ENCODE assay signal across 22 cellular contexts in genomic region chr17:77001487-77001886, GRCh38.
"Had no signal": no experiment of that assay in that cellular context is flagged by ENCODE, and none has a peak within 500 bp of the region (broad histone marks: within the 10 kb centered on the region; RNA-seq: fewer than 3 reads in every experiment).

No MANE protein-coding gene starts in this region.

- ATAC-seq: activated naive CD8-positive, alpha-beta T cell treated with anti-CD3 and anti-CD28 coated beads, Interleukin-2, amount 50 U/mL, for 24 hours; heart right ventricle; left colon; right cardiac atrium had no signal

- H3K4me1 ChIP-seq: heart right ventricle, suprapubic skin had no signal

- H3K4me3 Mint-ChIP-seq: activated naive CD8-positive, alpha-beta T cell treated with anti-CD3 and anti-CD28 coated beads, Interleukin-2, amount 50 U/mL, for 24 hours; activated T-helper 1 cell treated with anti-CD3 and anti-CD28 coated beads, Interleukin-12 subunit alpha, Interleukin-12 subunit beta, Interleukin-2, Interleukin-4 antibody, amounts not matched to agents 30 ng/mL and 10 ng/mL and 1 ng/mL, durations not matched to agents 14 hours and 24 hours and 36 hours; mesothelial cell of epicardium had no signal

- H3K4me1 Mint-ChIP-seq: mesothelial cell of epicardium had no signal

- DNase-seq: activated CD4-positive, alpha-beta T cell treated with anti-CD3 and anti-CD28 coated beads, Interleukin-2, amount 50 U/mL, for 1 hour; activated CD4-positive, CD25-positive, alpha-beta regulatory T cell; activated CD8-positive, alpha-beta memory T cell treated with anti-CD3 and anti-CD28 coated beads for 24 hours; activated naive CD4-positive, alpha-beta T cell; activated naive CD8-positive, alpha-beta T cell treated with anti-CD3 and anti-CD28 coated beads, Interleukin-2, amount 50 U/mL, for 24 hours; aorta; heart right ventricle; left colon; right cardiac atrium; small intestine; stimulated activated CD4-positive, alpha-beta T cell treated with anti-CD3 and anti-CD28 coated beads, Interleukin-4, amount 100 ng/mL, for 4 hours; stimulated activated CD8-positive, alpha-beta memory T cell treated with anti-CD3 and anti-CD28 coated beads, Interleukin-4, amount 100 ng/mL, for 48 hours; stimulated activated naive CD4-positive, alpha-beta T cell treated with Interleukin-2 at 50 U/mL for 16 hours had no signal

- H3K36me3 Mint-ChIP-seq: mesothelial cell of epicardium had no signal

- H3K4me3 ChIP-seq: heart right ventricle, lung, suprapubic skin had no signal

- H3K9me3 Mint-ChIP-seq: activated naive CD8-positive, alpha-beta T cell treated with anti-CD3 and anti-CD28 coated beads, Interleukin-2, amount 50 U/mL, for 24 hours; activated T-helper 1 cell treated with anti-CD3 and anti-CD28 coated beads, Interleukin-12 subunit alpha, Interleukin-12 subunit beta, Interleukin-2, Interleukin-4 antibody, amounts not matched to agents 30 ng/mL and 10 ng/mL and 1 ng/mL, durations not matched to agents 14 hours and 24 hours and 36 hours; mesothelial cell of epicardium had no signal

- H3K27ac Mint-ChIP-seq: activated naive CD8-positive, alpha-beta T cell treated with anti-CD3 and anti-CD28 coated beads, Interleukin-2, amount 50 U/mL, for 24 hours; mesothelial cell of epicardium had no signal

- H3K27ac ChIP-seq: epithelial cell of prostate, heart right ventricle, neutrophil, suprapubic skin had no signal

- H3K27me3 Mint-ChIP-seq: activated naive CD8-positive, alpha-beta T cell treated with anti-CD3 and anti-CD28 coated beads, Interleukin-2, amount 50 U/mL, for 24 hours had no signal

- FAIRE-seq: bronchial epithelial cell, frontal cortex, islet of Langerhans, small intestine had no signal

- H3K9me3 ChIP-seq: heart right ventricle, neutrophil, suprapubic skin had no signal

- H3K36me3 ChIP-seq: heart right ventricle, neutrophil, suprapubic skin had no signal
